18 cellular contexts compared by ENCODE assay signal in genomic region chr15:76127169-76127568, GRCh38.
A peak's percentile ranks its signal among the peaks of the same experiment; 100 is the strongest.
DNase-seq lines count a peak whose midpoint lies in the region; ATAC-seq and TF ChIP-seq lines count a peak whose summit lies in the region.
"Had no signal": no experiment of that assay in that cellular context is flagged by ENCODE, and none has a peak within 500 bp of the region (broad histone marks: within the 10 kb centered on the region; RNA-seq: fewer than 3 reads in every experiment).

No MANE protein-coding gene starts in this region.

- peaks cover 11% of the 10 kb centered on the region for H3K27me3 Mint-ChIP-seq in T-helper 2 cell treated with Interferon-gamma antibody and Interleukin-4, amounts not matched to agents 5 μg/mL and 100 μg/mL, for 36 hours (ENCODE audit: low read depth)

- H3K4me1 ChIP-seq in MM.1S (ENCODE audit: low read length) (peaks cover 5% of the 10 kb centered on the region), OCI-LY3 (ENCODE audit: low read length) (peaks cover 27% of the 10 kb centered on the region), left lung (no peaks in the 10 kb centered on the region), GM23248 (ENCODE audit: insufficient read depth) (no peaks in the 10 kb centered on the region)
- H3K4me1 ChIP-seq: A549; BLaER1 treated with 17β-estradiol and CSF1 and Interleukin-3, amounts not matched to agents 10 nM and 100 nM; Caco-2 had no signal

- intact Hi-C loops in left lung (cut with DNase I) = no loop called here

- peaks cover 6% of the 10 kb centered on the region; the same call in 1 of the 2 replicates for H3F3A ChIP-seq in MM.1S (ENCODE audit: insufficient read depth, low read length)
- H3F3A ChIP-seq in GM23248 (ENCODE audit: insufficient read depth) = no peaks in the 10 kb centered on the region

- H4K20me1 ChIP-seq in MM.1S (ENCODE audit: insufficient read depth, low read length) = no peaks in the 10 kb centered on the region
- no peaks in the 10 kb centered on the region for H4K20me1 ChIP-seq in OCI-LY3 (ENCODE audit: insufficient read depth, low read length)
- H4K20me1 ChIP-seq in GM23248 (ENCODE audit: insufficient read depth) = no peaks in the 10 kb centered on the region
- H4K20me1 ChIP-seq: BLaER1 treated with 17β-estradiol and CSF1 and Interleukin-3, amounts not matched to agents 10 nM and 100 nM had no signal

- no peak overlapping the region for H3K4me3 Mint-ChIP-seq in T-helper 2 cell treated with Interferon-gamma antibody and Interleukin-4, amounts not matched to agents 5 μg/mL and 100 μg/mL, for 36 hours
- H3K4me3 Mint-ChIP-seq: B cell; CD4-positive, alpha-beta T cell; CD8-positive, alpha-beta T cell had no signal

- no peak overlapping the region for H3K9ac ChIP-seq in MM.1S (ENCODE audit: low read length)
- H3K9ac ChIP-seq in OCI-LY3 (ENCODE audit: low read length) = no peak overlapping the region
- H3K9ac ChIP-seq in GM23248 = no peak overlapping the region
- H3K9ac ChIP-seq: BLaER1 treated with 17β-estradiol and CSF1 and Interleukin-3, amounts not matched to agents 10 nM and 100 nM had no signal

- H3K36me3 ChIP-seq in MM.1S (replicated peaks; ENCODE audit: insufficient read depth, low read length) (no peaks in the 10 kb centered on the region), OCI-LY3 (replicated peaks; ENCODE audit: low read depth, low read length) (no peaks in the 10 kb centered on the region), left lung (no peaks in the 10 kb centered on the region), GM23248 (ENCODE audit: low read depth) (no peaks in the 10 kb centered on the region)
- H3K36me3 ChIP-seq: BLaER1 treated with 17β-estradiol and CSF1 and Interleukin-3, amounts not matched to agents 10 nM and 100 nM had no signal

- H3K9me2 ChIP-seq in MM.1S (replicated peaks; ENCODE audit: insufficient read depth, low read length) = no peaks in the 10 kb centered on the region
- H3K9me2 ChIP-seq in GM23248 (ENCODE audit: insufficient read depth) = no peaks in the 10 kb centered on the region

- peak overlapping the region; percentile 36; the same call in 1 of the 2 replicates for H2AFZ ChIP-seq in MM.1S (ENCODE audit: low read length)
- no peak overlapping the region for H2AFZ ChIP-seq in OCI-LY3 (ENCODE audit: low read depth, low read length)
- H2AFZ ChIP-seq in GM23248 = no peak overlapping the region

- no peaks in the 10 kb centered on the region for H3K9me3 Mint-ChIP-seq in T-helper 2 cell treated with Interferon-gamma antibody and Interleukin-4, amounts not matched to agents 5 μg/mL and 100 μg/mL, for 36 hours
- H3K9me3 Mint-ChIP-seq: CD4-positive, alpha-beta T cell; CD8-positive, alpha-beta T cell had no signal

- H3K9me3 ChIP-seq in MM.1S (replicated peaks; ENCODE audit: insufficient read depth, low read length) = no peaks in the 10 kb centered on the region
- no peaks in the 10 kb centered on the region for H3K9me3 ChIP-seq in OCI-LY3 (ENCODE audit: insufficient read depth, low read length)
- H3K9me3 ChIP-seq in left lung = no peaks in the 10 kb centered on the region
- no peaks in the 10 kb centered on the region for H3K9me3 ChIP-seq in GM23248 (ENCODE audit: low read depth)
- H3K9me3 ChIP-seq: Caco-2 had no signal

- peak; percentile 43 for ATAC-seq in left lung
- ATAC-seq: A549; CD8-positive, alpha-beta T cell had no signal

- H3K4me1 Mint-ChIP-seq in T-helper 2 cell treated with Interferon-gamma antibody and Interleukin-4, amounts not matched to agents 5 μg/mL and 100 μg/mL, for 36 hours (ENCODE audit: low read depth) = no peaks in the 10 kb centered on the region
- H3K4me1 Mint-ChIP-seq: B cell had no signal

- H3K27ac Mint-ChIP-seq in T-helper 2 cell treated with Interferon-gamma antibody and Interleukin-4, amounts not matched to agents 5 μg/mL and 100 μg/mL, for 36 hours = no peak overlapping the region
- H3K27ac Mint-ChIP-seq: B cell; CD4-positive, alpha-beta T cell; CD8-positive, alpha-beta T cell had no signal

- TF ChIP-seq CTCF in MM.1S (IDR thresholded peaks at IDR 0.05; ENCODE audit: low read length) = no peak
- no peak for TF ChIP-seq CTCF in OCI-LY3 (IDR thresholded peaks at IDR 0.05; ENCODE audit: low read depth, low read length)
- no peak for TF ChIP-seq CTCF in left lung (IDR thresholded peaks at IDR 0.05)

- DNase-seq in MM.1S = no peak
- no peak for DNase-seq in left lung
- DNase-seq in GM23248 = no peak
- no peak for DNase-seq in A172 (ENCODE audit: low spot score)
- no peak for DNase-seq in T-helper 2 cell treated with Interferon-gamma antibody and Interleukin-4, amounts not matched to agents 5 μg/mL and 100 μg/mL, for 36 hours (ENCODE audit: low spot score)
- DNase-seq: 8988T; AML-193; Caco-2; Calu3; CD4-positive, alpha-beta T cell; CD8-positive, alpha-beta T cell; DMS79 treated with DMSO at 0.1 percent for 48 hours; GF-D8 had no signal

- in situ Hi-C loops in GM23248 (cut with MboI) = loop anchor here (25.0 kb wide), 1 partner anchor 315 kb away; no protein-coding TSS in a partner anchor

- no peak overlapping the region; the same call in 1 of the 2 replicates for H3K27ac ChIP-seq in MM.1S (ENCODE audit: low read length)
- H3K27ac ChIP-seq in OCI-LY3 (ENCODE audit: low read length) = no peak overlapping the region
- no peak overlapping the region for H3K27ac ChIP-seq in left lung
- no peak overlapping the region for H3K27ac ChIP-seq in GM23248
- H3K27ac ChIP-seq: A549; BLaER1 treated with 17β-estradiol and CSF1 and Interleukin-3, amounts not matched to agents 10 nM and 100 nM; C4-2B had no signal

- WGBS in GM23248 (ENCODE audit: low coverage in 1 of 2, low lambda C conversion rate in 2 of 2, missing lambda C conversion rate in 2 of 2), 2 experiments = 23 to 32% methylated on average over 2 of the region's 2 CpGs

- H3K4me2 ChIP-seq in MM.1S (ENCODE audit: low read depth, low read length) (peak overlapping the region; percentile 38; the same call in 1 of the 2 replicates), OCI-LY3 (ENCODE audit: low read length) (peak overlapping the region; percentile 56; the same call in 1 of the 2 replicates), GM23248 (ENCODE audit: unreplicated experiment) (no peak overlapping the region)
- H3K4me2 ChIP-seq: A549; BLaER1 treated with 17β-estradiol and CSF1 and Interleukin-3, amounts not matched to agents 10 nM and 100 nM had no signal

- H3K79me2 ChIP-seq in MM.1S (ENCODE audit: low read length) (no peaks in the 10 kb centered on the region), OCI-LY3 (ENCODE audit: low read length) (no peaks in the 10 kb centered on the region), GM23248 (ENCODE audit: insufficient read depth) (no peaks in the 10 kb centered on the region)

- H3K27me3 ChIP-seq in MM.1S (replicated peaks; ENCODE audit: insufficient read depth, low read length) (no peaks in the 10 kb centered on the region), OCI-LY3 (ENCODE audit: low read depth, low read length) (0 out of 2 replicates have a peak, but pooled peaks cover 3% of the 10 kb centered on the region), left lung (peaks cover 0 to 5% of the 10 kb centered on the region in 2 donors), GM23248 (replicated peaks; ENCODE audit: insufficient read depth) (peaks cover 27% of the 10 kb centered on the region; the same call in 1 of the 2 replicates)
- H3K27me3 ChIP-seq: BLaER1 treated with 17β-estradiol and CSF1 and Interleukin-3, amounts not matched to agents 10 nM and 100 nM had no signal

- no peaks in the 10 kb centered on the region for H3K36me3 Mint-ChIP-seq in T-helper 2 cell treated with Interferon-gamma antibody and Interleukin-4, amounts not matched to agents 5 μg/mL and 100 μg/mL, for 36 hours (ENCODE audit: low read depth)
- H3K36me3 Mint-ChIP-seq: CD8-positive, alpha-beta T cell had no signal

- no peak overlapping the region for H3K4me3 ChIP-seq in MM.1S (ENCODE audit: low read length)
- no peak overlapping the region for H3K4me3 ChIP-seq in OCI-LY3 (ENCODE audit: low read length)
- H3K4me3 ChIP-seq in left lung = no peak overlapping the region
- H3K4me3 ChIP-seq in GM23248 = no peak overlapping the region
- H3K4me3 ChIP-seq: A549; BLaER1 treated with 17β-estradiol and CSF1 and Interleukin-3, amounts not matched to agents 10 nM and 100 nM had no signal
